ENCODE assay signal across 1 cellular context in the genomic region with DNA sequence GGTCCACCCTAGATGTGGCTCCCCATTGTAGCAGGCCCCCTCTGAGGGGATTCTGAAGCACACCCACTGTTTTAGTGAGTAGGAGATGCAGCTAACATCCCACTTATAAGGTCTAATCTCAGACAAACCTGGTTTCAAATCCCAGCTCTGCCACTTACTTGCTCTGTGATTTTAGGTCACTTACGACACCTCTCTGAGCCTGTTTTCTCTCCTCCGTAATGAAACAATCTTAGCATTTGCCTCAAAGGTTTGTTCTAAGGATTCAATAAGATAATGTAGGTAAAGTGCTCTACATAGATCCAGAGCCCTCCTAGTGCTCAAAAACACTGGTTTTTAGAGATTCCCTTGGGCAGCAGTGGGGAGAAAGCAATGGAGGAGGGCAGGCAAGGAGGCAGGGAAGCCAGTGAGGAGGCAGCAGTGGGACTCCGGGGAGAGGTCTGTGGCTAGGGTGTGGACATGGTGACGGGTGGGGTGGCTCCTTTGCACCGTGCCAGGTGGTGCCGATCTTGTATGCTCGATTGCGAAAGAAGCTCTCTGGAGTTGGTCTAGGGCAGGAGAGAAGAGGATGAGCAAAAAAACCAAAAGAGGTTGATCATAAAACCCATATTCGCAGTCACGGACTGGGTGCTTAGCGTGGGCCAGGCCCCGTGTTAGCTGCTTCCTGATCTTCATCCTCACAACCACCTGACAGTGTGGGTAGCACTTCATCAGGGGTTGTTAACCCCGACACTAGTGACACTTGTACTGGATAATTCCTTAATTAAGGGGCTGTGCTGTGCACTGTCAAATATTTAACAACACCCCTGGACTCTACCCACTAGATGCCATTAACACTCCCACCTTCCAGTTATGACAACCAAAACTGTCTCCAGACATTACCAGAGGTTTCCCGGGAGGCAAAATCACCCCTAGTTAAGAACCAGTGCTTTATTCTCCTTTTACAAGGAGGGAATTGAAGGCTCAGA.
TF ChIP-seq lines count a peak whose summit lies in the region.

No MANE protein-coding gene starts in this region.

TF ChIP-seq in HepG2, 621 proteins besides CTCF, POLR2A, EP300 and RAD21 (continued from another document and continues in another):
- TF ChIP-seq FOXP1 (IDR thresholded peaks at IDR 0.05) (no peak), FOXP1 (CRISPR knock-in tag; IDR thresholded peaks at IDR 0.05) (no peak), SMAD3 (CRISPR knock-in tag; IDR thresholded peaks at IDR 0.05) (0 out of 2 replicates have a peak, but pooled peaks have one; percentile 22), ZBTB7A (CRISPR knock-in tag; IDR thresholded peaks at IDR 0.05) (no peak), AGO2 (optimal IDR thresholded peaks at IDR 0.05; ENCODE audit: low read depth, low read length) (no peak), RFX1 (IDR thresholded peaks at IDR 0.05) (no peak), SIN3B (IDR thresholded peaks at IDR 0.05; ENCODE audit: low read length) (no peak), ELF1 (CRISPR knock-in tag; IDR thresholded peaks at IDR 0.05) (peak; percentile 2; the same call in 1 of the 2 replicates), ZNF619 (CRISPR knock-in tag; IDR thresholded peaks at IDR 0.05) (no peak), POLR2AphosphoS2 (IDR thresholded peaks at IDR 0.05; ENCODE audit: low read depth, low read length) (no peak), ZNF562 (CRISPR knock-in tag; IDR thresholded peaks at IDR 0.05; ENCODE audit: borderline replicate concordance) (no peak), KLF6 (CRISPR knock-in tag; IDR thresholded peaks at IDR 0.05) (0 out of 2 replicates have a peak, but pooled peaks have one; percentile 12), MTA3 (CRISPR knock-in tag; IDR thresholded peaks at IDR 0.05) (no peak), TARDBP (CRISPR knock-in tag; IDR thresholded peaks at IDR 0.05) (no peak), TBX2 (CRISPR knock-in tag; IDR thresholded peaks at IDR 0.05; ENCODE audit: borderline replicate concordance) (no peak), FOSL1 (CRISPR knock-in tag; IDR thresholded peaks at IDR 0.05; ENCODE audit: borderline replicate concordance) (no peak), TBP (CRISPR knock-in tag; IDR thresholded peaks at IDR 0.05) (no peak), POLR2G (IDR thresholded peaks at IDR 0.05; ENCODE audit: low read depth, low read length) (no peak), ZNF205 (CRISPR knock-in tag; IDR thresholded peaks at IDR 0.05) (no peak), ZNF12 (CRISPR knock-in tag; IDR thresholded peaks at IDR 0.05) (no peak), NAIF1 (CRISPR knock-in tag; IDR thresholded peaks at IDR 0.05; ENCODE audit: borderline replicate concordance) (no peak), ZNF792 (CRISPR knock-in tag; IDR thresholded peaks at IDR 0.05) (no peak), ZNF574 (CRISPR knock-in tag; IDR thresholded peaks at IDR 0.05) (0 out of 2 replicates have a peak, but pooled peaks have one; percentile 41), ELF4 (CRISPR knock-in tag; IDR thresholded peaks at IDR 0.05; ENCODE audit: borderline replicate concordance) (no peak), ZMYM2 (CRISPR knock-in tag; IDR thresholded peaks at IDR 0.05) (0 out of 2 replicates have a peak, but pooled peaks have one; percentile 38), ZNF260 (CRISPR knock-in tag; IDR thresholded peaks at IDR 0.05; ENCODE audit: borderline replicate concordance, low read depth) (no peak), TCF7L2 (IDR thresholded peaks at IDR 0.05; ENCODE audit: low read depth, low read length) (no peak), BRF2 (CRISPR knock-in tag; IDR thresholded peaks at IDR 0.05) (no peak), ZNF878 (CRISPR knock-in tag; IDR thresholded peaks at IDR 0.05) (no peak), NFE2L2 (IDR thresholded peaks at IDR 0.05; ENCODE audit: low read length) (no peak), ZNF552 (CRISPR knock-in tag; IDR thresholded peaks at IDR 0.05; ENCODE audit: borderline replicate concordance) (no peak), ZNF790 (CRISPR knock-in tag; IDR thresholded peaks at IDR 0.05; ENCODE audit: borderline replicate concordance) (no peak), ZFP41 (CRISPR knock-in tag; IDR thresholded peaks at IDR 0.05; ENCODE audit: borderline replicate concordance) (no peak), HNRNPK (IDR thresholded peaks at IDR 0.05; ENCODE audit: low read depth, low read length, poor library complexity, severe bottlenecking) (no peak), WIZ (CRISPR knock-in tag; IDR thresholded peaks at IDR 0.05) (peak; percentile 52; the same call in 1 of the 2 replicates), HMG20B (CRISPR knock-in tag; conservative IDR thresholded peaks at IDR 0.05) (no peak), FOXP4 (CRISPR knock-in tag; IDR thresholded peaks at IDR 0.05) (peak; percentile 28; the same call in 1 of the 2 replicates), MEIS1 (CRISPR knock-in tag; IDR thresholded peaks at IDR 0.05; ENCODE audit: borderline replicate concordance) (no peak; the same call in 1 of the 2 replicates), CREB3 (CRISPR knock-in tag; IDR thresholded peaks at IDR 0.05) (no peak), ZFP36 (IDR thresholded peaks at IDR 0.05; ENCODE audit: borderline replicate concordance, low read depth, low read length, partially characterized antibody) (no peak), RFX5 (IDR thresholded peaks at IDR 0.05; ENCODE audit: low read depth, low read length) (no peak), MNT (IDR thresholded peaks at IDR 0.05) (no peak), ZNF775 (CRISPR knock-in tag; IDR thresholded peaks at IDR 0.05; ENCODE audit: borderline replicate concordance) (peak; percentile 15; the same call in 1 of the 2 replicates)
- TF ChIP-seq, protein P1, sequence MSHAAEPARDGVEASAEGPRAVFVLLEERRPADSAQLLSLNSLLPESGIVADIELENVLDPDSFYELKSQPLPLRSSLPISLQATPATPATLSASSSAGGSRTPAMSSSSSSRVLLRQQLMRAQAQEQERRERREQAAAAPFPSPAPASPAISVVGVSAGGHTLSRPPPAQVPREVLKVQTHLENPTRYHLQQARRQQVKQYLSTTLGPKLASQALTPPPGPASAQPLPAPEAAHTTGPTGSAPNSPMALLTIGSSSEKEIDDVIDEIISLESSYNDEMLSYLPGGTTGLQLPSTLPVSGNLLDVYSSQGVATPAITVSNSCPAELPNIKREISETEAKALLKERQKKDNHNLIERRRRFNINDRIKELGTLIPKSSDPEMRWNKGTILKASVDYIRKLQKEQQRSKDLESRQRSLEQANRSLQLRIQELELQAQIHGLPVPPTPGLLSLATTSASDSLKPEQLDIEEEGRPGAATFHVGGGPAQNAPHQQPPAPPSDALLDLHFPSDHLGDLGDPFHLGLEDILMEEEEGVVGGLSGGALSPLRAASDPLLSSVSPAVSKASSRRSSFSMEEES (CRISPR knock-in tag; IDR thresholded peaks at IDR 0.05) = no peak
- TF ChIP-seq, protein P2, sequence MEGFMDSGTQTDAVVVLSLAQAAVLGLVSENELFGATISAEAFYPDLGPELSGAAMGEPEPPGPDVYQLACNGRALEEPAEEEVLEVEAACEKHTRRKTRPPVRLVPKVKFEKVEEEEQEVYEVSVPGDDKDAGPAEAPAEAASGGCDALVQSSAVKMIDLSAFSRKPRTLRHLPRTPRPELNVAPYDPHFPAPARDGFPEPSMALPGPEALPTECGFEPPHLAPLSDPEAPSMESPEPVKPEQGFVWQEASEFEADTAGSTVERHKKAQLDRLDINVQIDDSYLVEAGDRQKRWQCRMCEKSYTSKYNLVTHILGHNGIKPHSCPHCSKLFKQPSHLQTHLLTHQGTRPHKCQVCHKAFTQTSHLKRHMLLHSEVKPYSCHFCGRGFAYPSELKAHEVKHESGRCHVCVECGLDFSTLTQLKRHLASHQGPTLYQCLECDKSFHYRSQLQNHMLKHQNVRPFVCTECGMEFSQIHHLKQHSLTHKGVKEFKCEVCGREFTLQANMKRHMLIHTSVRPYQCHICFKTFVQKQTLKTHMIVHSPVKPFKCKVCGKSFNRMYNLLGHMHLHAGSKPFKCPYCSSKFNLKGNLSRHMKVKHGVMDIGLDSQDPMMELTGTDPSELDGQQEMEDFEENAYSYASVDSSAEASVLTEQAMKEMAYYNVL (CRISPR knock-in tag; IDR thresholded peaks at IDR 0.05; ENCODE audit: borderline replicate concordance) = no peak
- TF ChIP-seq, protein P3, sequence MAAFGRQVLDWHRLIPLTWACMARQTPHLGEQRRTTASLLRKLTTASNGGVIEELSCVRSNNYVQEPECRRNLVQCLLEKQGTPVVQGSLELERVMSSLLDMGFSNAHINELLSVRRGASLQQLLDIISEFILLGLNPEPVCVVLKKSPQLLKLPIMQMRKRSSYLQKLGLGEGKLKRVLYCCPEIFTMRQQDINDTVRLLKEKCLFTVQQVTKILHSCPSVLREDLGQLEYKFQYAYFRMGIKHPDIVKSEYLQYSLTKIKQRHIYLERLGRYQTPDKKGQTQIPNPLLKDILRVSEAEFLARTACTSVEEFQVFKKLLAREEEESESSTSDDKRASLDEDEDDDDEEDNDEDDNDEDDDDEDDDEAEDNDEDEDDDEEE (CRISPR knock-in tag; IDR thresholded peaks at IDR 0.05) = peak; percentile 14; the same call in 1 of the 2 replicates
- TF ChIP-seq, protein P4, sequence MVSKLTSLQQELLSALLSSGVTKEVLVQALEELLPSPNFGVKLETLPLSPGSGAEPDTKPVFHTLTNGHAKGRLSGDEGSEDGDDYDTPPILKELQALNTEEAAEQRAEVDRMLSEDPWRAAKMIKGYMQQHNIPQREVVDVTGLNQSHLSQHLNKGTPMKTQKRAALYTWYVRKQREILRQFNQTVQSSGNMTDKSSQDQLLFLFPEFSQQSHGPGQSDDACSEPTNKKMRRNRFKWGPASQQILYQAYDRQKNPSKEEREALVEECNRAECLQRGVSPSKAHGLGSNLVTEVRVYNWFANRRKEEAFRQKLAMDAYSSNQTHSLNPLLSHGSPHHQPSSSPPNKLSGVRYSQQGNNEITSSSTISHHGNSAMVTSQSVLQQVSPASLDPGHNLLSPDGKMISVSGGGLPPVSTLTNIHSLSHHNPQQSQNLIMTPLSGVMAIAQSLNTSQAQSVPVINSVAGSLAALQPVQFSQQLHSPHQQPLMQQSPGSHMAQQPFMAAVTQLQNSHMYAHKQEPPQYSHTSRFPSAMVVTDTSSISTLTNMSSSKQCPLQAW (CRISPR knock-in tag; IDR thresholded peaks at IDR 0.05) = no peak
